Comparison of ENCODE assay signal across 1 cellular context in genomic region chr2:55087501-55087900, GRCh38.
A peak's percentile ranks its signal among the peaks of the same experiment; 100 is the strongest.
TF ChIP-seq lines count a peak whose summit lies in the region.

No MANE protein-coding gene starts in this region.

TF ChIP-seq in K562, 482 proteins besides CTCF, POLR2A, EP300 and RAD21 (continued from another document):
- TF ChIP-seq, protein P1, sequence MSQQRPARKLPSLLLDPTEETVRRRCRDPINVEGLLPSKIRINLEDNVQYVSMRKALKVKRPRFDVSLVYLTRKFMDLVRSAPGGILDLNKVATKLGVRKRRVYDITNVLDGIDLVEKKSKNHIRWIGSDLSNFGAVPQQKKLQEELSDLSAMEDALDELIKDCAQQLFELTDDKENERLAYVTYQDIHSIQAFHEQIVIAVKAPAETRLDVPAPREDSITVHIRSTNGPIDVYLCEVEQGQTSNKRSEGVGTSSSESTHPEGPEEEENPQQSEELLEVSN (IDR thresholded peaks at IDR 0.05; ENCODE audit: borderline replicate concordance in 1 of 2, extremely low read depth in 1 of 2, insufficient read depth in 1 of 2, insufficient read length in 1 of 2, low read depth in 1 of 2, low read length in 1 of 2, poor library complexity in 1 of 2, severe bottlenecking in 1 of 2), result no peak
- TF ChIP-seq SMARCC2 (IDR thresholded peaks at IDR 0.05; ENCODE audit: low read depth) (0 out of 2 replicates have a peak, but pooled peaks have one; percentile 9), NFATC3 (IDR thresholded peaks at IDR 0.05) (no peak), FOXP4 (CRISPR knock-in tag; IDR thresholded peaks at IDR 0.05; ENCODE audit: borderline replicate concordance) (no peak), ZNF407 (IDR thresholded peaks at IDR 0.05; ENCODE audit: low read depth) (no peak), CREM (IDR thresholded peaks at IDR 0.05; ENCODE audit: low read depth) (no peak), ZFX (CRISPR knock-in tag; IDR thresholded peaks at IDR 0.05) (no peak), SAP30 (IDR thresholded peaks at IDR 0.05; ENCODE audit: borderline replicate concordance, insufficient read depth, low read depth, low read length, poor library complexity, severe bottlenecking) (no peak), BHLHE40 (IDR thresholded peaks at IDR 0.05; ENCODE audit: low read length) (no peak), MAFK (IDR thresholded peaks at IDR 0.05; ENCODE audit: low read length) (peak; percentile 83), ZNF23 (CRISPR knock-in tag; IDR thresholded peaks at IDR 0.05) (no peak), POLR3A (IDR thresholded peaks at IDR 0.05; ENCODE audit: borderline replicate concordance, extremely low read depth, insufficient read depth, insufficient read length) (no peak), MTF1 (CRISPR knock-in tag; IDR thresholded peaks at IDR 0.05; ENCODE audit: borderline replicate concordance) (no peak), ARID1B (IDR thresholded peaks at IDR 0.05) (no peak), OTX1 (CRISPR knock-in tag; IDR thresholded peaks at IDR 0.05) (no peak), ZNF511 (CRISPR knock-in tag; IDR thresholded peaks at IDR 0.05) (no peak), ZNF584 (CRISPR knock-in tag; IDR thresholded peaks at IDR 0.05; ENCODE audit: low read depth) (no peak), POU5F1 (IDR thresholded peaks at IDR 0.05; ENCODE audit: borderline replicate concordance, low read depth, low read length, partially characterized antibody) (no peak), EWSR1 (IDR thresholded peaks at IDR 0.05; ENCODE audit: borderline replicate concordance, low read depth, partially characterized antibody) (no peak), ZNF592 (IDR thresholded peaks at IDR 0.05) (peak; percentile 46; the same call in 1 of the 2 replicates), USF1 (CRISPR knock-in tag; IDR thresholded peaks at IDR 0.05) (no peak), ZHX1 (conservative IDR thresholded peaks at IDR 0.05; ENCODE audit: low read length) (no peak), KDM5B (IDR thresholded peaks at IDR 0.05; ENCODE audit: insufficient replicate concordance, low read depth, low read length) (no peak), NFE2L1 (tag; IDR thresholded peaks at IDR 0.05; ENCODE audit: borderline replicate concordance, low read depth) (peak; percentile 86), RFX5 (IDR thresholded peaks at IDR 0.05; ENCODE audit: low read depth, low read length) (no peak), MYNN (IDR thresholded peaks at IDR 0.05) (no peak), MYNN (CRISPR knock-in tag; IDR thresholded peaks at IDR 0.05) (no peak), ZNF316 (IDR thresholded peaks at IDR 0.05) (peak; percentile 96), BACH1 (tag; IDR thresholded peaks at IDR 0.05) (peak; percentile 78), U2AF2 (optimal IDR thresholded peaks at IDR 0.05; ENCODE audit: low read depth, low read length) (no peak), ILK (tag; IDR thresholded peaks at IDR 0.05; ENCODE audit: borderline replicate concordance, low read depth) (no peak), JUN (IDR thresholded peaks at IDR 0.05; ENCODE audit: borderline replicate concordance, low read depth, low read length) (no peak), JUN (CRISPR knock-in tag; IDR thresholded peaks at IDR 0.05; ENCODE audit: borderline replicate concordance) (no peak)
- TF ChIP-seq, protein P2, sequence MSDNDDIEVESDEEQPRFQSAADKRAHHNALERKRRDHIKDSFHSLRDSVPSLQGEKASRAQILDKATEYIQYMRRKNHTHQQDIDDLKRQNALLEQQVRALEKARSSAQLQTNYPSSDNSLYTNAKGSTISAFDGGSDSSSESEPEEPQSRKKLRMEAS (CRISPR knock-in tag; IDR thresholded peaks at IDR 0.05), result no peak
- TF ChIP-seq, protein P3, sequence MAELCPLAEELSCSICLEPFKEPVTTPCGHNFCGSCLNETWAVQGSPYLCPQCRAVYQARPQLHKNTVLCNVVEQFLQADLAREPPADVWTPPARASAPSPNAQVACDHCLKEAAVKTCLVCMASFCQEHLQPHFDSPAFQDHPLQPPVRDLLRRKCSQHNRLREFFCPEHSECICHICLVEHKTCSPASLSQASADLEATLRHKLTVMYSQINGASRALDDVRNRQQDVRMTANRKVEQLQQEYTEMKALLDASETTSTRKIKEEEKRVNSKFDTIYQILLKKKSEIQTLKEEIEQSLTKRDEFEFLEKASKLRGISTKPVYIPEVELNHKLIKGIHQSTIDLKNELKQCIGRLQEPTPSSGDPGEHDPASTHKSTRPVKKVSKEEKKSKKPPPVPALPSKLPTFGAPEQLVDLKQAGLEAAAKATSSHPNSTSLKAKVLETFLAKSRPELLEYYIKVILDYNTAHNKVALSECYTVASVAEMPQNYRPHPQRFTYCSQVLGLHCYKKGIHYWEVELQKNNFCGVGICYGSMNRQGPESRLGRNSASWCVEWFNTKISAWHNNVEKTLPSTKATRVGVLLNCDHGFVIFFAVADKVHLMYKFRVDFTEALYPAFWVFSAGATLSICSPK (IDR thresholded peaks at IDR 0.05; ENCODE audit: borderline replicate concordance), result no peak
